Comparison of ENCODE assay signal across 25 cellular contexts in genomic region chr17:62038248-62038647, GRCh38.
"Had no signal": no experiment of that assay in that cellular context is flagged by ENCODE, and none has a peak within 500 bp of the region (broad histone marks: within the 10 kb centered on the region; RNA-seq: fewer than 3 reads in every experiment).

No MANE protein-coding gene starts in this region.

- H3K4me3 Mint-ChIP-seq: activated naive CD4-positive, alpha-beta T cell treated with anti-CD3 and anti-CD28 coated beads, Interleukin-2, amount 10 ng/mL, durations not matched to agents 7 days and 5 days; activated naive CD8-positive, alpha-beta T cell treated with anti-CD3 and anti-CD28 coated beads for 36 hours; activated T-cell treated with anti-CD3 and anti-CD28 coated beads, Interleukin-2, amount 50 U/mL, for 4 hours had no signal

- H3K4me2 ChIP-seq: SK-N-SH had no signal

- H3K4me3 ChIP-seq: cardiac muscle cell, MG63, SJCRH30 had no signal

- H3K9me2 ChIP-seq: SK-N-SH had no signal

- ATAC-seq: activated CD4-positive, CD25-positive, alpha-beta regulatory T cell treated with anti-CD3 and anti-CD28 coated beads, Interleukin-2, amount 50 U/mL, for 24 hours; activated T-cell treated with anti-CD3 and anti-CD28 coated beads, Interleukin-2, amount 50 U/mL, for 4 hours; Right ventricle myocardium inferior had no signal

- H3K9me3 Mint-ChIP-seq: activated naive CD4-positive, alpha-beta T cell treated with anti-CD3 and anti-CD28 coated beads, Interleukin-2, amount 10 ng/mL, durations not matched to agents 7 days and 5 days; activated naive CD8-positive, alpha-beta T cell treated with anti-CD3 and anti-CD28 coated beads for 36 hours; activated T-cell treated with anti-CD3 and anti-CD28 coated beads, Interleukin-2, amount 50 U/mL, for 4 hours had no signal

- H3K9ac ChIP-seq: SK-N-SH had no signal

- H3K27me3 ChIP-seq: brain microvascular endothelial cell, cardiac muscle cell, MG63, SJCRH30 had no signal

- H3K27ac ChIP-seq: brain microvascular endothelial cell, cardiac muscle cell, SJCRH30, WERI-Rb-1 had no signal

- H3K27me3 Mint-ChIP-seq: activated naive CD4-positive, alpha-beta T cell treated with anti-CD3 and anti-CD28 coated beads, Interleukin-2, amount 10 ng/mL, durations not matched to agents 7 days and 5 days; activated naive CD8-positive, alpha-beta T cell treated with anti-CD3 and anti-CD28 coated beads for 36 hours had no signal

- H3K27ac Mint-ChIP-seq: activated naive CD4-positive, alpha-beta T cell treated with anti-CD3 and anti-CD28 coated beads, Interleukin-2, amount 10 ng/mL, durations not matched to agents 7 days and 5 days; activated naive CD8-positive, alpha-beta T cell treated with anti-CD3 and anti-CD28 coated beads for 36 hours had no signal

- DNase-seq: activated CD4-positive, alpha-beta T cell treated with anti-CD3 and anti-CD28 coated beads for 4 hours; activated CD4-positive, alpha-beta T cell treated with anti-CD3 and anti-CD28 coated beads, Interleukin-2, amount 50 U/mL, for 4 hours; activated gamma-delta T cell treated with Interleukin-2 at 50 U/mL for 16 hours; activated naive CD4-positive, alpha-beta T cell treated with anti-CD3 and anti-CD28 coated beads, Interleukin-2, amount 10 ng/mL, durations not matched to agents 7 days and 5 days; activated naive CD8-positive, alpha-beta T cell treated with anti-CD3 and anti-CD28 coated beads for 36 hours; activated T-cell treated with anti-CD3 and anti-CD28 coated beads, Interleukin-2, amount 50 U/mL, for 4 hours; brain microvascular endothelial cell; MG63; MV-4-11; NCI-H1092 treated with DMSO at 0.1 percent for 48 hours; NCI-H1417 treated with DMSO at 0.1 percent for 48 hours; NCI-H1694; NCI-H2029; NCI-H345; NCI-H510A; NCI-H526 treated with DMSO at 0.1 percent for 48 hours; NCI-H82; RPMI8226; SJCRH30; SK-N-SH; T-helper 1 cell; WERI-Rb-1 had no signal

- H3K4me1 ChIP-seq: SJCRH30 had no signal

- H3K9me3 ChIP-seq: MG63, SJCRH30, SK-N-SH had no signal
